In genomic region chr12:103944964-103945363, GRCh38 we compare ENCODE assay signal across 1 cellular context.
TF ChIP-seq lines count a peak whose summit lies in the region.

No MANE protein-coding gene starts in this region.

TF ChIP-seq in GM23338, 12 proteins besides CTCF, POLR2A, EP300 and RAD21 (continued from another document):
- TF ChIP-seq ZNF462 (CRISPR knock-in tag; IDR thresholded peaks at IDR 0.05) (no peak), CREB1 (CRISPR knock-in tag; IDR thresholded peaks at IDR 0.05; ENCODE audit: low read depth) (no peak), JUNB (IDR thresholded peaks at IDR 0.05; ENCODE audit: unreplicated experiment) (no peak)
